Comparison of ENCODE assay signal across 8 cellular contexts in the genomic region with DNA sequence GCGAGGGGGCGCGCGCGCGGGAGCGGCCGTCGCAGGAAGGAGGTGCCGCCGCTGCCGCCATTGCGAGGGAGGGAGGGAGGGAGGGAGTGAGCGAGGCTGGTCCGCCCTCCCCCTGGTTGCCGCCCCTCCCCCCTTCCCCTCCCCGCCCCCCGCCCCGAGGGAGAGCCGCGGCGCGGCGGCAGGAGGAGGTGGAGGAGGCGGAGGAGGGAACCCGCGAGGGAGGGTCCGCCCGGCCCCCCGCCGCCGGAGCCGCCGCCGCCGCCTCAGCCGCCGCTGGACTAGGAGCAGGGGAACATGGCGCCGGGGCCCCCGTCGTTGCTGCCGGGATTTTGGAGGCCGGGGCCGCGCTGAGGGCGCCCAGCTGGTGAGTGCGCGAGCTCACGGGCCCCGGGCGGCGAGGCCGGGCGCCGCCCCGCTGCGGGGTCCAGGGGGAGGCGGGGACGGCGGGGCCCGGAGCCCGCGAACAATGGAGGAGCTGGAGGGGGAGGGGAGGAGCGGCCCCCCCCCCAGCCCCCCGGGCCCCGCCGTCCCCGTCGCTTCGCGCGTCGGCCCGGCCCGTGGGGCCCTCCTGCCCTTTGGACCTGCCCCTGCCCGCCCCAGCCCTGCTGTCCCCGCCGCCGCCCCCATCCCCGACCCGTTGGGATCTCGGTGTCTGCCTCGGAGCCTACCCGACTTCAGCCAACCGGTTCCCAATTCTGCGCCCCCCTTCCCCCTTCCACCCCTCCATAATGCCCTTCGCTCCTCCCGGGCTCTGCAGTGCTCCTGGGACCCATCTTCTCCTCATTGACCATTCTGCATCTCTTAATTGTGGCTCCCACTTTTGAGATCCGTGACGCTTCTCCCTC. TPM values are rescaled to one million over a fixed set of nuclear protein-coding genes. Genes with fewer than 3 reads are reported as not detected.
DNase-seq lines count a peak whose midpoint lies in the region; ATAC-seq and TF ChIP-seq lines count a peak whose summit lies in the region.

A gene (plus strand): TSS at position 152 of the 845 bp plus-strand sequence. CDS start 57,679 bp downstream, outside the sequence.

- H3K27me3 Mint-ChIP-seq in T-helper 1 cell treated with Interleukin-12 subunit alpha and Interleukin-12 subunit beta and Interleukin-4 antibody, amounts not matched to agents 30 μg/mL and 1 μg/mL, for 36 hours (ENCODE audit: low read depth), result no peaks in the 10 kb centered on the region
- no peaks in the 10 kb centered on the region for H3K27me3 Mint-ChIP-seq in stimulated activated memory B cell treated with anti-CD40 and anti-IgM and Interleukin-4, amounts not matched to agents 10 μg/mL and 1 μg/mL and 100 μg/mL, for 72 hours

- peak within 1 kb of the TSS; percentile 82 for H3K27ac Mint-ChIP-seq in T-helper 1 cell treated with Interleukin-12 subunit alpha and Interleukin-12 subunit beta and Interleukin-4 antibody, amounts not matched to agents 30 μg/mL and 1 μg/mL, for 36 hours
- H3K27ac Mint-ChIP-seq in stimulated activated memory B cell treated with anti-CD40 and anti-IgM and Interleukin-4, amounts not matched to agents 10 μg/mL and 1 μg/mL and 100 μg/mL, for 72 hours, result peak within 1 kb of the TSS; percentile 93

- peak within 1 kb of the TSS; percentile 92 for H3K27ac ChIP-seq in cingulate gyrus (ENCODE audit: low read depth, low read length)

- in situ Hi-C loops in GM13977 (cut with MboI; ENCODE audit: low pct_unique_long_range_greater_than_20kb, low sequenced_read_pairs, unreplicated experiment), result no loop called here

- peaks cover 7% of the 10 kb centered on the region for H3K36me3 Mint-ChIP-seq in T-helper 1 cell treated with Interleukin-12 subunit alpha and Interleukin-12 subunit beta and Interleukin-4 antibody, amounts not matched to agents 30 μg/mL and 1 μg/mL, for 36 hours (ENCODE audit: low read depth)
- peaks cover 6% of the 10 kb centered on the region for H3K36me3 Mint-ChIP-seq in stimulated activated memory B cell treated with anti-CD40 and anti-IgM and Interleukin-4, amounts not matched to agents 10 μg/mL and 1 μg/mL and 100 μg/mL, for 72 hours

- peak; percentile 30 for ATAC-seq in HG03064 (IDR thresholded peaks at IDR 0.05; ENCODE audit: low read depth, unreplicated experiment)
- peak; percentile 40 for ATAC-seq in left lobe of liver
- peak; percentile 40 for ATAC-seq in stimulated activated memory B cell treated with anti-CD40 and anti-IgM and Interleukin-4, amounts not matched to agents 10 μg/mL and 1 μg/mL and 100 μg/mL, for 72 hours
- no peak for ATAC-seq in GM18517 (IDR thresholded peaks at IDR 0.05; ENCODE audit: unreplicated experiment)

- TF ChIP-seq CTCF in GM13977 (IDR thresholded peaks at IDR 0.05; ENCODE audit: extremely low read depth, insufficient read depth, missing control alignments), result no peak

- peaks cover 19% of the 10 kb centered on the region for H3K4me1 Mint-ChIP-seq in T-helper 1 cell treated with Interleukin-12 subunit alpha and Interleukin-12 subunit beta and Interleukin-4 antibody, amounts not matched to agents 30 μg/mL and 1 μg/mL, for 36 hours (ENCODE audit: low read depth)
- peaks cover 21% of the 10 kb centered on the region for H3K4me1 Mint-ChIP-seq in stimulated activated memory B cell treated with anti-CD40 and anti-IgM and Interleukin-4, amounts not matched to agents 10 μg/mL and 1 μg/mL and 100 μg/mL, for 72 hours

- DNase-seq in GM13977 (ENCODE audit: low spot score) (peak; percentile 97), left lobe of liver (ENCODE audit: low spot score) (no peak), NCI-H446 (lab: John Stamatoyannopoulos, UW) (no peak)

- peak within 1 kb of the TSS; percentile 81 for H3K4me3 Mint-ChIP-seq in T-helper 1 cell treated with Interleukin-12 subunit alpha and Interleukin-12 subunit beta and Interleukin-4 antibody, amounts not matched to agents 30 μg/mL and 1 μg/mL, for 36 hours
- H3K4me3 Mint-ChIP-seq in stimulated activated memory B cell treated with anti-CD40 and anti-IgM and Interleukin-4, amounts not matched to agents 10 μg/mL and 1 μg/mL and 100 μg/mL, for 72 hours, result peak within 1 kb of the TSS; percentile 84

- H3K9me3 Mint-ChIP-seq in T-helper 1 cell treated with Interleukin-12 subunit alpha and Interleukin-12 subunit beta and Interleukin-4 antibody, amounts not matched to agents 30 μg/mL and 1 μg/mL, for 36 hours, result no peaks in the 10 kb centered on the region
- H3K9me3 Mint-ChIP-seq in stimulated activated memory B cell treated with anti-CD40 and anti-IgM and Interleukin-4, amounts not matched to agents 10 μg/mL and 1 μg/mL and 100 μg/mL, for 72 hours, result no peaks in the 10 kb centered on the region

RNA-seq across cellular contexts. Expression of the gene that starts here (rescaled TPM):
- total RNA-seq in left lobe of liver, result 56.9 TPM
